ENCODE assay signal across 8 cellular contexts in the genomic region with DNA sequence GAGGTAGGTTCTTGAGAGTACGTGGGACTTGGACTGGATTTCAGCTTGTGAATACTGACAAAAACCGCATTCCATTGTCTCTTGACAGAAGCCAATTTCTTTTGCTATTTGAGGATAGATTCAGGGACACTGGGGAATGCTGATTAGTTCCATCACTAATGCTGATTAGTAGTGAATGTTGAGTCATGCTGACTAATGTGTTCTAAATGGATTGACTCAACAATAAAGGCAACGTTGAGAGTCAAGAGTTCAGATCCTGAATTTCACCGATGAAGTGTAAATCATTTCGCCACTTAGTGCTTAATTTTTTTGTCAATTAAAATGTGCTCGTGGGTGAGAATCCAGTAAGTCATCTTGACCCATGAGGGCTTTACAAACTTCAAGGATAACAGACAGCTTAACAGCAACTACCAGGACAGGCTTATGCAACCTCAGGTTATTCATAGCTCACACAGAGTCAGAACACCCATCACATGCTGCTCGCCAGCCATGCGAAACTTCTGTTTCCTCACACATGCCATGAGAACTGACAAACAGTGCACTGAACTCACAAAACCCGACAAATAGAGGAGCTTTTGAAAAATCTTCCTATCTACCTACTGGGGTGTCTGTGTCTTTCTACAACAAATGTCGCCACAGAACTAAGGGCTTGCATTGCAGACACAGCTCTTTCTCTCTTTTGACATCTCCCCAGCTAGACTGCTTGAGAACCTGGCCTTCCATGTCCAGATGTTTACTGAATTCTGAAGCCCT.
DNase-seq lines count a peak whose midpoint lies in the region; ATAC-seq and TF ChIP-seq lines count a peak whose summit lies in the region.

No MANE protein-coding gene starts in this region.

- H3K36me3 Mint-ChIP-seq in endothelial cell (ENCODE audit: low read depth, unreplicated experiment) = no peaks in the 10 kb centered on the region

- TF ChIP-seq CTCF in endothelial cell (IDR thresholded peaks at IDR 0.05; ENCODE audit: unreplicated experiment) = no peak

- DNase-seq in GM04504 (ENCODE audit: low read depth) (peak; percentile 97), NAMALWA (ENCODE audit: low spot score) (peak; percentile 67), endothelial cell (ENCODE audit: low spot score) (no peak), myocyte (ENCODE audit: low read depth) (peak; percentile 79), NCI-H526 (lab: John Stamatoyannopoulos, UW) (no peak), NCI-H146 treated with DMSO at 0.1 percent for 48 hours (lab: John Stamatoyannopoulos, UW; ENCODE audit: unreplicated experiment) (no peak), H4 (ENCODE audit: low spot score) (no peak)

- H3K27me3 Mint-ChIP-seq in endothelial cell (ENCODE audit: unreplicated experiment) = peaks cover 4% of the 10 kb centered on the region

- no peaks in the 10 kb centered on the region for H3K9me3 Mint-ChIP-seq in endothelial cell (ENCODE audit: unreplicated experiment)

- peak overlapping the region; percentile 43 for H3K27ac Mint-ChIP-seq in endothelial cell (ENCODE audit: unreplicated experiment)

- peaks cover 63% of the 10 kb centered on the region for H3K4me1 Mint-ChIP-seq in endothelial cell (ENCODE audit: unreplicated experiment)

- ATAC-seq in GM21737 (IDR thresholded peaks at IDR 0.05; ENCODE audit: unreplicated experiment) = peak; percentile 77

- no peak overlapping the region for H3K4me3 Mint-ChIP-seq in endothelial cell (ENCODE audit: unreplicated experiment)

Comparison
In these comparisons a context has a peak if more than half of its experiments do, and no peak if none do; other contexts are left out.
1. DNase-seq: peak in GM04504 (single experiment), NAMALWA (single experiment) and myocyte (single experiment); none in endothelial cell (single experiment), NCI-H526 (0 of 2), NCI-H146 treated with DMSO at 0.1 percent for 48 hours (single experiment) and H4 (single experiment).